In genomic region chr12:107066686-107067085, GRCh38 we compare ENCODE assay signal across 29 cellular contexts.
"Had no signal": no experiment of that assay in that cellular context is flagged by ENCODE, and none has a peak within 500 bp of the region (broad histone marks: within the 10 kb centered on the region; RNA-seq: fewer than 3 reads in every experiment).

No MANE protein-coding gene starts in this region.

- H3K9me3 ChIP-seq: gastrocnemius medialis, prostate gland, suprapubic skin had no signal

- FAIRE-seq: islet of Langerhans had no signal

- H3K4me1 Mint-ChIP-seq: endodermal cell; mesothelial cell of epicardium; nephron; stimulated activated naive CD8-positive, alpha-beta T cell treated with anti-CD3 and anti-CD28 coated beads, Interleukin-15, amount 100 ng/mL, for 72 hours had no signal

- H3K4me1 ChIP-seq: gastrocnemius medialis, heart left ventricle, left lung, prostate gland, right atrium auricular region, suprapubic skin had no signal

- H3K36me3 ChIP-seq: gastrocnemius medialis, heart left ventricle, prostate gland, right atrium auricular region, suprapubic skin, transverse colon had no signal

- DNase-seq: cerebellar nuclear complex; dorsolateral prefrontal cortex; effector CD4-positive, alpha-beta T cell; endodermal cell; foreskin fibroblast; gastrocnemius medialis; heart left ventricle; left cardiac atrium; left lung; mesenchymal stem cell; nucleus accumbens; stimulated activated CD4-positive, alpha-beta T cell treated with anti-CD3 and anti-CD28 coated beads, Interleukin-12 subunit alpha, Interleukin-12 subunit beta, amount 100 ng/mL, for 4 hours; stimulated activated CD4-positive, alpha-beta T cell treated with anti-CD3 and anti-CD28 coated beads, Interleukin-1b, Interleukin-23, amount 100 ng/mL, for 48 hours; stimulated activated CD4-positive, alpha-beta T cell treated with anti-CD3 and anti-CD28 coated beads, Interleukin-4, amount 100 ng/mL, for 1 hour; stimulated activated CD8-positive, alpha-beta memory T cell treated with anti-CD3 and anti-CD28 coated beads, Interleukin-4, amount 100 ng/mL, for 48 hours; stimulated activated naive CD4-positive, alpha-beta T cell; stimulated activated naive CD8-positive, alpha-beta T cell treated with anti-CD3 and anti-CD28 coated beads, Interleukin-15, amount 100 ng/mL, for 72 hours; transverse colon had no signal

- H3K27me3 Mint-ChIP-seq: stimulated activated naive CD8-positive, alpha-beta T cell treated with anti-CD3 and anti-CD28 coated beads, Interleukin-15, amount 100 ng/mL, for 72 hours had no signal

- H3K4me3 Mint-ChIP-seq: endodermal cell; mesothelial cell of epicardium; nephron; stimulated activated naive CD8-positive, alpha-beta T cell treated with anti-CD3 and anti-CD28 coated beads, Interleukin-15, amount 100 ng/mL, for 72 hours had no signal

- H3K27me3 ChIP-seq: dorsolateral prefrontal cortex, gastrocnemius medialis, heart left ventricle, hepatocyte, left lung, right atrium auricular region, suprapubic skin, transverse colon had no signal

- H3K4me3 ChIP-seq: dorsolateral prefrontal cortex, gastrocnemius medialis, heart left ventricle, hepatocyte, left lung, prostate gland, right atrium auricular region, smooth muscle cell, suprapubic skin, transverse colon had no signal

- H3K27ac Mint-ChIP-seq: endodermal cell; mesothelial cell of epicardium; nephron; stimulated activated naive CD8-positive, alpha-beta T cell treated with anti-CD3 and anti-CD28 coated beads, Interleukin-15, amount 100 ng/mL, for 72 hours had no signal

- H3K4me2 ChIP-seq: hepatocyte, smooth muscle cell had no signal

- H3K27ac ChIP-seq: dorsolateral prefrontal cortex, epithelial cell of prostate, gastrocnemius medialis, heart left ventricle, hepatocyte, left lung, prostate gland, right atrium auricular region, suprapubic skin, transverse colon had no signal

- ATAC-seq: esophagus mucosa; gastrocnemius medialis; heart left ventricle; left cardiac atrium; left lung; sciatic nerve; stimulated activated naive CD8-positive, alpha-beta T cell treated with anti-CD3 and anti-CD28 coated beads, Interleukin-15, amount 100 ng/mL, for 72 hours had no signal

- H2AFZ ChIP-seq: hepatocyte had no signal
